8 cellular contexts compared by ENCODE assay signal in the genomic region with DNA sequence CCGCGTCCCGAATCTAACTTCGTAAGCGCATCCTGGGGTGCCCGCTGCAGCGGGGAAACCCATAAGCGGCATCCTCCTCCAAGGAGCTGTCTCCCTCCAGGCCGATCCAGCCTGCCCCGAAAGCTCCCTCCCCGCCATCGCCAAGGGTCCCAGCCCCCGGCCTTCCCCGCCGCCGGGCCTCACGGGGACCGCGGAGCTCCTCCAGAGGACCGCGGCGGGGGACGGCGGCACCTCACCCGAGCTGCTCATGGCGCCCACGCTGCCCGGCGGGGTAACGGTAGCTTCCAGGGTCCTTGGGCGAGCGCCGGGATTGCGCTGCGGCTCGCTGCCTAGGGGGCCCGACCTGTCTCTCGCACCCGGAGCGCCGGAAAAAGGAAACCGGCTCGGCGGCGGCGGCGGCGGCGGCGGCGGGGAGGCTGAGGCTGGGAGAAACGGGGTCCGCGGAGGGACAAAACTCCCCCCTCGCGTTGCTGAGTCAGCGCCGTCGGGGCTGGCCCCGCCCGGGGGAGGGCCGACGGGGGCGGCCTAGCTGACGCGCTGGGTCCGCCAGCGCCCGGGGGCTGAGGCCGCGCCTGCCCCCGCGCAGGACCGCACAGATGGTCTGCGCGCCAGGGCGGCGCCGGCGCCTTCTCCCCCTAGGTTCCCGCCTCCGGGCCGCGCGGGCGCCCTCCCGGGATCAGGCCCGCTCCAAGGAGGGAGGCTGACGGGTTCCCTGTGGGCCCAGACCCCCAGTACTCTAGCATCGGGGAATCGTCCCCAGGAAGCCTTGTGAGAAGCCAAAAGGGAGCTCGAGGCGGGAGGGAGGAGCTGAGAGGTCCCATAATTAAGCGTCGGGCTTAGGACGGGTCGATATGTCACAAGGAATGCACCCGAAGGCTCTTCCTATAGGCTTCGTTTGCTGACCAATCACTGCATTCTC. TPM values are rescaled to one million over a fixed set of nuclear protein-coding genes. Genes with fewer than 3 reads are reported as not detected.
DNase-seq lines count a peak whose midpoint lies in the region; ATAC-seq and TF ChIP-seq lines count a peak whose summit lies in the region.

A gene with protein sequence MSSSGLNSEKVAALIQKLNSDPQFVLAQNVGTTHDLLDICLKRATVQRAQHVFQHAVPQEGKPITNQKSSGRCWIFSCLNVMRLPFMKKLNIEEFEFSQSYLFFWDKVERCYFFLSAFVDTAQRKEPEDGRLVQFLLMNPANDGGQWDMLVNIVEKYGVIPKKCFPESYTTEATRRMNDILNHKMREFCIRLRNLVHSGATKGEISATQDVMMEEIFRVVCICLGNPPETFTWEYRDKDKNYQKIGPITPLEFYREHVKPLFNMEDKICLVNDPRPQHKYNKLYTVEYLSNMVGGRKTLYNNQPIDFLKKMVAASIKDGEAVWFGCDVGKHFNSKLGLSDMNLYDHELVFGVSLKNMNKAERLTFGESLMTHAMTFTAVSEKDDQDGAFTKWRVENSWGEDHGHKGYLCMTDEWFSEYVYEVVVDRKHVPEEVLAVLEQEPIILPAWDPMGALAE (minus strand): TSS at position 374 of the 919 bp plus-strand sequence. CDS start 125 bp downstream, at position 249.

- 1% methylated on average over 88 to 99 of the region's 99 CpGs for WGBS in esophagus, 2 donors

- peaks cover 22% of the 10 kb centered on the region for H4K20me1 ChIP-seq in BLaER1
- H4K20me1 ChIP-seq in OCI-LY3 (ENCODE audit: insufficient read depth, low read length) = 0 out of 2 replicates have a peak, but pooled peaks cover 4% of the 10 kb centered on the region

- H3K4me2 ChIP-seq in BLaER1 (peak within 1 kb of the TSS; percentile 91), OCI-LY3 (ENCODE audit: low read length) (peak within 1 kb of the TSS; percentile 90)

- H3K27ac ChIP-seq in BLaER1 (peak within 1 kb of the TSS; percentile 86), OCI-LY3 (ENCODE audit: low read length) (peak within 1 kb of the TSS; percentile 22; the same call in 1 of the 2 replicates), esophagus (ENCODE audit: low read depth in 2 of 2, low read length in 1 of 2) (peak within 1 kb of the TSS; percentile 36 to 56)

- TF ChIP-seq CTCF in OCI-LY3 (IDR thresholded peaks at IDR 0.05; ENCODE audit: low read depth, low read length) = no peak

- H3K4me1 ChIP-seq in BLaER1 (peaks cover 16% of the 10 kb centered on the region), OCI-LY3 (ENCODE audit: low read length) (peaks cover 13% of the 10 kb centered on the region), esophagus (ENCODE audit: control insufficient read depth in 2 of 2, insufficient read depth in 2 of 2, low read length in 1 of 2) (no peaks in the 10 kb centered on the region), mucosa of stomach (ENCODE audit: control insufficient read depth, insufficient read depth, low read length) (no peaks in the 10 kb centered on the region)

- peak; percentile 84 for TF ChIP-seq POLR2A in GM19193 (IDR thresholded peaks at IDR 0.05; ENCODE audit: extremely low read depth, insufficient read depth, insufficient read length)

- H3K9ac ChIP-seq in BLaER1 (peak within 1 kb of the TSS; percentile 90), OCI-LY3 (ENCODE audit: low read length) (peak within 1 kb of the TSS; percentile 83), mucosa of stomach (ENCODE audit: low read length) (peak within 1 kb of the TSS; percentile 72)

- ATAC-seq in HG03442 (IDR thresholded peaks at IDR 0.05; ENCODE audit: unreplicated experiment) = peak; percentile 70

- peak within 1 kb of the TSS; percentile 98 for H2AFZ ChIP-seq in OCI-LY3 (ENCODE audit: low read depth, low read length)

- peak; percentile 88 for DNase-seq in activated T-cell treated with anti-CD3 and anti-CD28 coated beads, Interleukin-2, amount 50 U/mL, for 1 hour
- peak; percentile 88 for DNase-seq in stimulated activated CD8-positive, alpha-beta memory T cell treated with anti-CD3 and anti-CD28 coated beads, Interleukin-4, amount 100 ng/mL, for 48 hours

- H3K4me3 ChIP-seq in BLaER1 = peak within 1 kb of the TSS; percentile 95
- H3K4me3 ChIP-seq in OCI-LY3 (ENCODE audit: low read length) = peak within 1 kb of the TSS; percentile 81
- H3K4me3 ChIP-seq in esophagus (ENCODE audit: low read depth in 1 of 2, low read length in 2 of 2) = peak within 1 kb of the TSS; percentile 84 to 87
- H3K4me3 ChIP-seq in mucosa of stomach (ENCODE audit: low read length) = peak within 1 kb of the TSS; percentile 71

- peaks cover 30% of the 10 kb centered on the region for H3K36me3 ChIP-seq in BLaER1
- peaks cover 16% of the 10 kb centered on the region for H3K36me3 ChIP-seq in OCI-LY3 (replicated peaks; ENCODE audit: low read depth, low read length)
- H3K36me3 ChIP-seq in esophagus (ENCODE audit: control insufficient read depth in 2 of 2, insufficient read depth in 2 of 2, low read length in 1 of 2) = peaks cover 0 to 3% of the 10 kb centered on the region in 2 donors
- no peaks in the 10 kb centered on the region for H3K36me3 ChIP-seq in mucosa of stomach (ENCODE audit: control insufficient read depth, insufficient read depth, low read length)

- H3K9me3 ChIP-seq in BLaER1 = no peaks in the 10 kb centered on the region
- no peaks in the 10 kb centered on the region for H3K9me3 ChIP-seq in OCI-LY3 (ENCODE audit: insufficient read depth, low read length)
- H3K9me3 ChIP-seq in esophagus (ENCODE audit: control insufficient read depth in 2 of 2, insufficient read depth in 1 of 2, low read depth in 1 of 2, low read length in 1 of 2) = no peaks in the 10 kb centered on the region
- H3K9me3 ChIP-seq in mucosa of stomach (ENCODE audit: control insufficient read depth, low read length) = no peaks in the 10 kb centered on the region

- H3K79me2 ChIP-seq in OCI-LY3 (ENCODE audit: low read length) = peaks cover 26% of the 10 kb centered on the region

- H3K27me3 ChIP-seq in BLaER1 = no peaks in the 10 kb centered on the region
- no peaks in the 10 kb centered on the region for H3K27me3 ChIP-seq in OCI-LY3 (ENCODE audit: low read depth, low read length)
- no peaks in the 10 kb centered on the region for H3K27me3 ChIP-seq in esophagus (ENCODE audit: control insufficient read depth in 1 of 2, insufficient read depth in 2 of 2, low read length in 2 of 2)
- H3K27me3 ChIP-seq in mucosa of stomach (ENCODE audit: control insufficient read depth, insufficient read depth, low read length) = peaks cover 5% of the 10 kb centered on the region

RNA-seq across cellular contexts. Expression of the gene that starts here (rescaled TPM):
- polyA plus RNA-seq in esophagus = 10 to 100 TPM in 1 of 2 donors, 1 to 10 TPM in 1; 8.9 to 23.7 TPM

Comparison
In these comparisons a context has a peak if more than half of its experiments do, and no peak if none do; other contexts are left out.
1. Peak in every context shown above with its lines: DNase-seq, ATAC-seq, H3K4me3 ChIP-seq and H3K27ac ChIP-seq.
2. H3K27ac ChIP-seq: peak in every context shown above with its lines; median percentile 86 in BLaER1; 46 in esophagus; 22 in OCI-LY3.